In genomic region chr12:29794869-29795268, GRCh38 we compare ENCODE assay signal across 30 cellular contexts. TPM values are rescaled to one million over a fixed set of nuclear protein-coding genes. Genes with fewer than 3 reads are reported as not detected.
"Had no signal": no experiment of that assay in that cellular context is flagged by ENCODE, and none has a peak within 500 bp of the region (broad histone marks: within the 10 kb centered on the region; RNA-seq: fewer than 3 reads in every experiment).

No MANE protein-coding gene starts in this region.

- H3K4me3 Mint-ChIP-seq: activated CD4-positive, alpha-beta T cell treated with anti-CD3 and anti-CD28 coated beads for 36 hours; activated CD4-positive, alpha-beta T cell treated with anti-CD3 and anti-CD28 coated beads, Interleukin-2, amount 10 ng/mL, durations not matched to agents 7 days and 5 days; activated CD8-positive, alpha-beta T cell treated with anti-CD3 and anti-CD28 coated beads, Interleukin-2, amount 10 ng/mL, durations not matched to agents 7 days and 5 days; activated naive CD4-positive, alpha-beta T cell treated with anti-CD3 and anti-CD28 coated beads, Interleukin-2, amount 10 ng/mL, durations not matched to agents 7 days and 5 days; activated naive CD8-positive, alpha-beta T cell; activated naive CD8-positive, alpha-beta T cell treated with anti-CD3 and anti-CD28 coated beads, Interleukin-2, amount 50 U/mL, for 24 hours; activated T-cell treated with anti-CD3 and anti-CD28 coated beads, Interleukin-2, amount 50 U/mL, for 4 hours; activated T-helper 1 cell treated with anti-CD3 and anti-CD28 coated beads, Interleukin-12 subunit alpha, Interleukin-12 subunit beta, Interleukin-2, Interleukin-4 antibody, amounts not matched to agents 30 ng/mL and 10 ng/mL and 1 ng/mL, durations not matched to agents 14 hours and 24 hours and 36 hours; central memory CD8-positive, alpha-beta T cell; T-helper 1 cell treated with Interleukin-12 subunit alpha and Interleukin-12 subunit beta and Interleukin-4 antibody, amounts not matched to agents 30 μg/mL and 1 μg/mL, for 36 hours; T-helper 2 cell treated with Interferon-gamma antibody and Interleukin-4, amounts not matched to agents 5 μg/mL and 100 μg/mL, for 36 hours; WTC11 had no signal

- H3K4me1 Mint-ChIP-seq: activated CD4-positive, alpha-beta T cell treated with anti-CD3 and anti-CD28 coated beads for 36 hours; activated CD4-positive, alpha-beta T cell treated with anti-CD3 and anti-CD28 coated beads, Interleukin-2, amount 10 ng/mL, durations not matched to agents 7 days and 5 days; activated naive CD4-positive, alpha-beta T cell treated with anti-CD3 and anti-CD28 coated beads, Interleukin-2, amount 10 ng/mL, durations not matched to agents 7 days and 5 days; activated naive CD8-positive, alpha-beta T cell treated with anti-CD3 and anti-CD28 coated beads, Interleukin-2, amount 50 U/mL, for 24 hours; central memory CD8-positive, alpha-beta T cell had no signal

- H3K4me1 ChIP-seq: Peyer's patch had no signal

- H3K4me3 ChIP-seq: cardiac muscle cell, K562, Peyer's patch had no signal

- H3K27me3 ChIP-seq: cardiac muscle cell, Peyer's patch had no signal

- H3K27ac Mint-ChIP-seq: activated CD4-positive, alpha-beta T cell treated with anti-CD3 and anti-CD28 coated beads for 36 hours; activated CD4-positive, alpha-beta T cell treated with anti-CD3 and anti-CD28 coated beads, Interleukin-2, amount 10 ng/mL, durations not matched to agents 7 days and 5 days; activated CD8-positive, alpha-beta T cell treated with anti-CD3 and anti-CD28 coated beads, Interleukin-2, amount 10 ng/mL, durations not matched to agents 7 days and 5 days; activated naive CD4-positive, alpha-beta T cell treated with anti-CD3 and anti-CD28 coated beads, Interleukin-2, amount 10 ng/mL, durations not matched to agents 7 days and 5 days; activated naive CD8-positive, alpha-beta T cell; activated naive CD8-positive, alpha-beta T cell treated with anti-CD3 and anti-CD28 coated beads, Interleukin-2, amount 50 U/mL, for 24 hours; activated T-helper 1 cell treated with anti-CD3 and anti-CD28 coated beads, Interleukin-12 subunit alpha, Interleukin-12 subunit beta, Interleukin-2, Interleukin-4 antibody, amounts not matched to agents 30 ng/mL and 10 ng/mL and 1 ng/mL, durations not matched to agents 14 hours and 24 hours and 36 hours; T-helper 1 cell treated with Interleukin-12 subunit alpha and Interleukin-12 subunit beta and Interleukin-4 antibody, amounts not matched to agents 30 μg/mL and 1 μg/mL, for 36 hours; T-helper 2 cell treated with Interferon-gamma antibody and Interleukin-4, amounts not matched to agents 5 μg/mL and 100 μg/mL, for 36 hours; WTC11 had no signal

- DNase-seq: activated CD4-positive, alpha-beta T cell treated with anti-CD3 and anti-CD28 coated beads for 36 hours; activated CD4-positive, alpha-beta T cell treated with anti-CD3 and anti-CD28 coated beads, Interleukin-2, amount 10 ng/mL, durations not matched to agents 7 days and 5 days; activated CD4-positive, alpha-beta T cell treated with anti-CD3 and anti-CD28 coated beads, Interleukin-2, amount 50 U/mL, for 48 hours; activated CD8-positive, alpha-beta T cell treated with anti-CD3 and anti-CD28 coated beads, Interleukin-2, amount 10 ng/mL, durations not matched to agents 7 days and 5 days; activated effector memory CD4-positive, alpha-beta T cell treated with Interleukin-2 at 50 U/mL for 16 hours; activated naive CD4-positive, alpha-beta T cell treated with anti-CD3 and anti-CD28 coated beads, Interleukin-2, amount 10 ng/mL, durations not matched to agents 7 days and 5 days; activated naive CD8-positive, alpha-beta T cell treated with anti-CD3 and anti-CD28 coated beads, Interleukin-2, amount 50 U/mL, for 24 hours; activated T-cell treated with anti-CD3 and anti-CD28 coated beads, Interleukin-2, amount 50 U/mL, for 4 hours; amniotic stem cell; aorta; MM.1S; MV-4-11; NCI-H1092; NCI-H1436 treated with DMSO at 0.1 percent for 48 hours; NCI-H1694 treated with DMSO at 0.1 percent for 48 hours; NCI-H2029; NCI-H345; NCI-H524 treated with DMSO at 0.1 percent for 48 hours; Peyer's patch had no signal

- H3K9me3 Mint-ChIP-seq: activated T-cell treated with anti-CD3 and anti-CD28 coated beads, Interleukin-2, amount 50 U/mL, for 4 hours had no signal

- H3K36me3 Mint-ChIP-seq: activated naive CD4-positive, alpha-beta T cell treated with anti-CD3 and anti-CD28 coated beads, Interleukin-2, amount 10 ng/mL, durations not matched to agents 7 days and 5 days; activated naive CD8-positive, alpha-beta T cell had no signal

- H3K27me3 Mint-ChIP-seq: activated CD4-positive, alpha-beta T cell treated with anti-CD3 and anti-CD28 coated beads, Interleukin-2, amount 10 ng/mL, durations not matched to agents 7 days and 5 days; activated naive CD4-positive, alpha-beta T cell treated with anti-CD3 and anti-CD28 coated beads, Interleukin-2, amount 10 ng/mL, durations not matched to agents 7 days and 5 days; activated naive CD8-positive, alpha-beta T cell treated with anti-CD3 and anti-CD28 coated beads, Interleukin-2, amount 50 U/mL, for 24 hours had no signal

- H3K36me3 ChIP-seq: cardiac muscle cell, Peyer's patch had no signal

- H3K27ac ChIP-seq: cardiac muscle cell, Peyer's patch, RWPE1 had no signal

- ATAC-seq: activated CD4-positive, alpha-beta T cell treated with anti-CD3 and anti-CD28 coated beads for 36 hours; activated CD4-positive, CD25-positive, alpha-beta regulatory T cell treated with anti-CD3 and anti-CD28 coated beads, Interleukin-2, amount 50 U/mL, for 24 hours; activated CD8-positive, alpha-beta T cell treated with anti-CD3 and anti-CD28 coated beads, Interleukin-2, amount 10 ng/mL, durations not matched to agents 7 days and 5 days; activated naive CD8-positive, alpha-beta T cell treated with anti-CD3 and anti-CD28 coated beads, Interleukin-2, amount 50 U/mL, for 24 hours; activated T-cell treated with anti-CD3 and anti-CD28 coated beads, Interleukin-2, amount 50 U/mL, for 4 hours; K562; Right ventricle myocardium inferior had no signal

RNA-seq across cellular contexts. Expression of gene TMTC1, which starts 11.1 kb away (rescaled TPM):
- total RNA-seq: activated CD4-positive, alpha-beta T cell treated with anti-CD3 and anti-CD28 coated beads, Interleukin-2, amount 10 ng/mL, durations not matched to agents 7 days and 5 days; activated CD8-positive, alpha-beta T cell treated with anti-CD3 and anti-CD28 coated beads, Interleukin-2, amount 10 ng/mL, durations not matched to agents 7 days and 5 days had no signal
